In the genomic region with DNA sequence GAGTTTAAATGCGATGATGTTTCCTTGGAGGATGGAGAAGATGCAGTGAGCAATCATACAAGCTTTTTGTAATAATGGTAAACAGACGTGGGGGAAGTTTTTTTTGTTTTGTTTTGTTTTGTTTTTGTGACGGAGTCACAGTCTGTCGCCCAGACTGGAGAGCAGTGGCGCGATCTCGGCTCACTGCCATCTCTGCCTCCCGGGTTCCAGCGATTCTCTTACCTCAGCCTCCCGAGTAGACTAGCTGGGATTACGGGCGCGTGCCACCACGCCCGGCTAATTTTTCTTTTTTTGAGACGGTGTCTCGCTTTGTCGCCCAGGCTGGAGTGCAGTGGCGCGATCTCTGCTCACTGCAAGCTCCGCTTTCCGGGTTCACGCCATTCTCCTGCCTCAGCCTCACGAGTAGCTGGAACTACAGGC, we compare ENCODE assay signal across 8 cellular contexts. TPM values are rescaled to one million over a fixed set of nuclear protein-coding genes. Genes with fewer than 3 reads are reported as not detected.
DNase-seq lines count a peak whose midpoint lies in the region; ATAC-seq and TF ChIP-seq lines count a peak whose summit lies in the region.
"Not testable (repeated sequence)": the region's sequence is repeated elsewhere in the genome, so short reads cannot be mapped to it uniquely, and the experiment has no call there.

No MANE protein-coding gene starts in this region.

- peaks cover 51% of the 10 kb centered on the region for H3K4me1 ChIP-seq in adipocyte (ENCODE audit: control insufficient read depth, insufficient read depth, low read length)
- peaks cover 0 to 37% (median 7%) of the 10 kb centered on the region in 4 donors for H3K4me1 ChIP-seq in right lobe of liver

- intact Hi-C loops in right lobe of liver (cut with DNase I), result not testable (repeated sequence)

- DNase-seq in A172 (ENCODE audit: low spot score) (peak; percentile 33), M059J (ENCODE audit: low read depth) (peak; percentile 60), adipocyte (ENCODE audit: low read depth) (peak; percentile 63), right lobe of liver (peak in 1 of 3 donors; percentile 43)
- DNase-seq in skeletal muscle cell (ENCODE audit: low read depth), result not testable (repeated sequence)

- WGBS in right lobe of liver (ENCODE audit: insufficient coverage, low coverage, low lambda C conversion rate, missing lambda C conversion rate), result 4% methylated on average over 17 of the region's 24 CpGs

- H3K9ac ChIP-seq in adipocyte (ENCODE audit: low read length), result peak overlapping the region; percentile 100

- not testable (repeated sequence) for H3K9me3 ChIP-seq in adipocyte (ENCODE audit: control insufficient read depth, low read length); right lobe of liver

- peak; percentile 19 for ATAC-seq in GM18517 (IDR thresholded peaks at IDR 0.05; ENCODE audit: unreplicated experiment)
- peak; percentile 12 for ATAC-seq in esophagus mucosa
- peak; percentile 1 to 35 (median 6) for ATAC-seq in right lobe of liver

- H3K27me3 ChIP-seq in adipocyte (replicated peaks; ENCODE audit: control insufficient read depth, insufficient read depth, low read length); right lobe of liver: not testable (repeated sequence)

- TF ChIP-seq POLR2A in right lobe of liver (IDR thresholded peaks at IDR 0.05), result not testable (repeated sequence)

- H3K27ac ChIP-seq in VCaP (peak overlapping the region; percentile 80), right lobe of liver (peak overlapping the region in 2 of 3 donors; percentile 73 to 81)

- H3K36me3 ChIP-seq in adipocyte (ENCODE audit: control insufficient read depth, insufficient read depth, low read length, severe bottlenecking), result peaks cover 25% of the 10 kb centered on the region
- H3K36me3 ChIP-seq in right lobe of liver, result peaks cover 0 to 21% (median 5%) of the 10 kb centered on the region in 4 donors

- TF ChIP-seq CTCF in VCaP (conservative IDR thresholded peaks at IDR 0.05); right lobe of liver (IDR thresholded peaks at IDR 0.05): not testable (repeated sequence)

- H3K4me3 ChIP-seq in adipocyte (ENCODE audit: low read length) (peak overlapping the region; percentile 97), right lobe of liver (peak overlapping the region; percentile 70 to 96 (median 92)), skeletal muscle cell (ENCODE audit: low read depth, low read length) (peak overlapping the region; percentile 97)

RNA-seq across cellular contexts. Expression of gene SF3B3, which starts 0.8 kb away (rescaled TPM):
- total RNA-seq in A172 (2014; rRNA removed; shearing (Covaris generic)), result 146 and 176 TPM in 2 replicates
- 256 and 270 TPM in 2 replicates for total RNA-seq in M059J (2014; rRNA removed; shearing (Covaris generic))
- total RNA-seq in esophagus mucosa (221 TPM), right lobe of liver (100 to 1,000 TPM in 1 of 6 experiments, 10 to 100 TPM in 5; 51.4 to 110 (median 90.7) TPM)

RNA-seq across cellular contexts. Expression of gene COG4, which starts 1.1 kb away (rescaled TPM):
- 67.1 and 89.4 TPM in 2 replicates for total RNA-seq in A172 (2014; rRNA removed; shearing (Covaris generic))
- total RNA-seq in M059J (2014; rRNA removed; shearing (Covaris generic)), result 51.2 and 85.0 TPM in 2 replicates
- total RNA-seq in esophagus mucosa (53.2 TPM), right lobe of liver (10 to 100 TPM; 24.5 to 32.9 (median 30.7) TPM)
